Comparison of ENCODE assay signal across 13 cellular contexts in the genomic region with DNA sequence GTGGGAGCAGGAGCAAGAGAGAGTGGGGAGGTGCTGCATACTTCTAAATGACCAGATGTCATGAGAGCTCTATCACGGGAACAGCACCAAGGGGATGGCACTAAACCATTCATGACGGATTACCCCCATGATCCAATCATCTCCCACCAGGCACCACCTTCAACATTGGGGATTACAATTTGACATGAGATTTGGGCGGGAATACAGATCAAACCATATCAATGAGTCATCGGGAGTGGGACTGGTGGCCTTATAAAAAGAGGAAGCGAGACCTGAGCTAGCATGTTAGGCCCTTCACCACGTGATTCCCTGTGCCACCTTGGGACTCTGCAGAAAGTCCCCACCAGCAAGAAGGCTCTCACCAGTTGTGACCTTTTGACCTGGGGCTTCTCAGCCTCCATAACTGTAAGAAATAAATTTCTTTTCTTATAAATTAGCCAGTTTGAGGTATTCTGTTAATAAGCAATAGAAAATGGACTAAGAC. TPM values are rescaled to one million over a fixed set of nuclear protein-coding genes. Genes with fewer than 3 reads are reported as not detected.
DNase-seq lines count a peak whose midpoint lies in the region; ATAC-seq and TF ChIP-seq lines count a peak whose summit lies in the region.
"Had no signal": no experiment of that assay in that cellular context is flagged by ENCODE, and none has a peak within 500 bp of the region (broad histone marks: within the 10 kb centered on the region; RNA-seq: fewer than 3 reads in every experiment).

No MANE protein-coding gene starts in this region.

- H3K9me3 Mint-ChIP-seq in activated naive CD8-positive, alpha-beta T cell treated with anti-CD3 and anti-CD28 coated beads, Interleukin-2, amount 50 U/mL, for 24 hours: no peaks in the 10 kb centered on the region
- no peaks in the 10 kb centered on the region for H3K9me3 Mint-ChIP-seq in activated naive CD8-positive, alpha-beta T cell treated with anti-CD3 and anti-CD28 coated beads for 36 hours
- peaks cover 2 to 16% (median 10%) of the 10 kb centered on the region in 3 donors for H3K9me3 Mint-ChIP-seq in IgD-negative memory B cell

- H2BK5ac ChIP-seq in mesendoderm (ENCODE audit: low read length): no peak overlapping the region

- no peak overlapping the region for H4K5ac ChIP-seq in mesendoderm (ENCODE audit: low read length)

- TF ChIP-seq CTCF in upper lobe of right lung (IDR thresholded peaks at IDR 0.05): no peak
- TF ChIP-seq CTCF in thyroid gland (IDR thresholded peaks at IDR 0.05): no peak

- H3K36me3 ChIP-seq in upper lobe of right lung (no peaks in the 10 kb centered on the region), thyroid gland (no peaks in the 10 kb centered on the region), mesendoderm (ENCODE audit: control insufficient read depth, insufficient read depth, low read length) (no peaks in the 10 kb centered on the region)

- H3K18ac ChIP-seq in mesendoderm (ENCODE audit: low read length): no peak overlapping the region

- no peak overlapping the region for H3K4me2 ChIP-seq in mesendoderm (ENCODE audit: low read length)

- H3K9me3 ChIP-seq in upper lobe of right lung (no peaks in the 10 kb centered on the region), thyroid gland (no peaks in the 10 kb centered on the region)

- H3K79me1 ChIP-seq in mesendoderm (ENCODE audit: low read length): no peaks in the 10 kb centered on the region

- no peak overlapping the region for H3K56ac ChIP-seq in mesendoderm (ENCODE audit: low read length)

- H3K4me1 ChIP-seq in upper lobe of right lung (no peaks in the 10 kb centered on the region), thyroid gland (no peaks in the 10 kb centered on the region), mesendoderm (ENCODE audit: control insufficient read depth, low read depth, low read length) (no peaks in the 10 kb centered on the region)

- no peaks in the 10 kb centered on the region for H3K27me3 ChIP-seq in upper lobe of right lung
- no peaks in the 10 kb centered on the region for H3K27me3 ChIP-seq in thyroid gland
- H3K27me3 ChIP-seq in mesendoderm (ENCODE audit: insufficient read depth, low read length, poor library complexity): no peaks in the 10 kb centered on the region

- no peak for TF ChIP-seq POLR2A in thyroid gland (IDR thresholded peaks at IDR 0.05)

- H3K9ac ChIP-seq in mesendoderm (ENCODE audit: low read length): no peak overlapping the region

- 82 to 89% methylated on average over 6 of the region's 6 CpGs for WGBS in thyroid gland, 2 donors
- WGBS in mesendoderm (ENCODE audit: extremely low coverage, insufficient coverage, low lambda C conversion rate): no CpG with 5 or more reads among the region's 6 CpGs

- peaks cover 11% of the 10 kb centered on the region for H3K27me3 Mint-ChIP-seq in activated naive CD8-positive, alpha-beta T cell treated with anti-CD3 and anti-CD28 coated beads, Interleukin-2, amount 50 U/mL, for 24 hours
- peaks cover 9% of the 10 kb centered on the region for H3K27me3 Mint-ChIP-seq in activated naive CD8-positive, alpha-beta T cell treated with anti-CD3 and anti-CD28 coated beads for 36 hours
- no peaks in the 10 kb centered on the region for H3K27me3 Mint-ChIP-seq in IgD-negative memory B cell

- no peak overlapping the region for H4K8ac ChIP-seq in mesendoderm (ENCODE audit: low read depth, low read length)

- H2BK15ac ChIP-seq in mesendoderm (replicated peaks; ENCODE audit: low read depth): no peak overlapping the region

- no peaks in the 10 kb centered on the region for H3K36me3 Mint-ChIP-seq in activated naive CD8-positive, alpha-beta T cell treated with anti-CD3 and anti-CD28 coated beads, Interleukin-2, amount 50 U/mL, for 24 hours (ENCODE audit: low read depth)
- no peaks in the 10 kb centered on the region for H3K36me3 Mint-ChIP-seq in activated naive CD8-positive, alpha-beta T cell treated with anti-CD3 and anti-CD28 coated beads for 36 hours
- H3K36me3 Mint-ChIP-seq in IgD-negative memory B cell: peaks cover 4% of the 10 kb centered on the region

- H3K23ac ChIP-seq in mesendoderm (ENCODE audit: low read length): no peak overlapping the region

- H3K4me3 ChIP-seq in upper lobe of right lung: no peak overlapping the region
- H3K4me3 ChIP-seq in thyroid gland (replicated peaks in 1 of 3): no peak overlapping the region
- H3K4me3 ChIP-seq in mesendoderm (ENCODE audit: low read length): no peak overlapping the region
- H3K4me3 ChIP-seq: lung had no signal

- no peak overlapping the region for H2BK120ac ChIP-seq in mesendoderm (ENCODE audit: low read depth, low read length)

- H2AK5ac ChIP-seq in mesendoderm (ENCODE audit: low read length): no peak overlapping the region

- ATAC-seq in activated naive CD8-positive, alpha-beta T cell treated with anti-CD3 and anti-CD28 coated beads, Interleukin-2, amount 50 U/mL, for 24 hours: no peak
- ATAC-seq in HG02798 (IDR thresholded peaks at IDR 0.05; ENCODE audit: poor library complexity, unreplicated experiment) (peak; percentile 98), upper lobe of right lung (peak; percentile 42)

- H3K4ac ChIP-seq in mesendoderm (ENCODE audit: low read depth, low read length): no peak overlapping the region

- no peaks in the 10 kb centered on the region for H3K4me1 Mint-ChIP-seq in activated naive CD8-positive, alpha-beta T cell treated with anti-CD3 and anti-CD28 coated beads, Interleukin-2, amount 50 U/mL, for 24 hours
- H3K4me1 Mint-ChIP-seq in activated naive CD8-positive, alpha-beta T cell treated with anti-CD3 and anti-CD28 coated beads for 36 hours: no peaks in the 10 kb centered on the region
- H3K4me1 Mint-ChIP-seq in IgD-negative memory B cell: peaks cover 18 to 33% (median 32%) of the 10 kb centered on the region in 3 donors

- H3K79me2 ChIP-seq in mesendoderm (ENCODE audit: control insufficient read depth, insufficient read depth, low read length): no peaks in the 10 kb centered on the region

- peak; percentile 4 for DNase-seq in activated naive CD8-positive, alpha-beta T cell treated with anti-CD3 and anti-CD28 coated beads, Interleukin-2, amount 50 U/mL, for 24 hours
- DNase-seq in activated naive CD8-positive, alpha-beta T cell treated with anti-CD3 and anti-CD28 coated beads for 36 hours: no peak
- DNase-seq in upper lobe of right lung (no peak), SK-N-DZ (ENCODE audit: low spot score) (no peak), thyroid gland (no peak), mesendoderm (no peak)
- DNase-seq: NCI-H187 treated with DMSO at 0.1 percent for 48 hours, T-helper 9 cell had no signal

- intact Hi-C loops in upper lobe of right lung (cut with DNase I) (no loop called here), thyroid gland (cut with DNase I) (no loop called here)

- H3K4me3 Mint-ChIP-seq in activated naive CD8-positive, alpha-beta T cell treated with anti-CD3 and anti-CD28 coated beads, Interleukin-2, amount 50 U/mL, for 24 hours: no peak overlapping the region
- H3K4me3 Mint-ChIP-seq in activated naive CD8-positive, alpha-beta T cell treated with anti-CD3 and anti-CD28 coated beads for 36 hours: no peak overlapping the region
- H3K4me3 Mint-ChIP-seq in IgD-negative memory B cell: peak overlapping the region in 3 of 4 donors; percentile 5 to 68 (median 59)

- no peak overlapping the region for H3K27ac Mint-ChIP-seq in activated naive CD8-positive, alpha-beta T cell treated with anti-CD3 and anti-CD28 coated beads, Interleukin-2, amount 50 U/mL, for 24 hours
- no peak overlapping the region for H3K27ac Mint-ChIP-seq in activated naive CD8-positive, alpha-beta T cell treated with anti-CD3 and anti-CD28 coated beads for 36 hours
- peak overlapping the region; percentile 36 to 98 (median 97) for H3K27ac Mint-ChIP-seq in IgD-negative memory B cell

- H3K27ac ChIP-seq in upper lobe of right lung (no peak overlapping the region), thyroid gland (no peak overlapping the region), mesendoderm (ENCODE audit: low read depth, low read length) (no peak overlapping the region)

RNA-seq across cellular contexts. Expression of gene COX8C, which starts 28.7 kb away (rescaled TPM):
- total RNA-seq in activated naive CD8-positive, alpha-beta T cell treated with anti-CD3 and anti-CD28 coated beads for 36 hours: not detected
- polyA plus RNA-seq in IgD-negative memory B cell: not detected
- total RNA-seq in upper lobe of right lung (not detected), thyroid gland (not detected)
- polyA plus RNA-seq in SK-N-DZ (2014; cell fraction: cytosol; rRNA removed): not detected in 2 replicates
- polyA plus RNA-seq in SK-N-DZ (2014; cell fraction: nucleus; rRNA removed): not detected in 2 replicates
- not detected for polyA plus RNA-seq in mesendoderm (2013, experiment 1 of 2)
- polyA plus RNA-seq in mesendoderm (2013, experiment 2 of 2): not detected
- total RNA-seq: H1, lung had no signal
- polyA plus RNA-seq: fibroblast of lung, H1, lung had no signal

RNA-seq across cellular contexts. Expression of gene BTBD7, which starts 42.9 kb away (rescaled TPM):
- total RNA-seq in activated naive CD8-positive, alpha-beta T cell treated with anti-CD3 and anti-CD28 coated beads for 36 hours: 10 to 100 TPM; 14.3 to 14.9 TPM
- 16.1 TPM for polyA plus RNA-seq in IgD-negative memory B cell
- total RNA-seq in upper lobe of right lung (38.2 TPM), thyroid gland (10 to 100 TPM; 40.6 to 49.7 (median 43.9) TPM)
- 6.2 and 6.3 TPM in 2 replicates for polyA plus RNA-seq in SK-N-DZ (2014; cell fraction: cytosol; rRNA removed)
- 4.2 and 8.3 TPM in 2 replicates for polyA plus RNA-seq in SK-N-DZ (2014; cell fraction: nucleus; rRNA removed)
- 21.2 TPM for polyA plus RNA-seq in mesendoderm (2013, experiment 1 of 2)
- polyA plus RNA-seq in mesendoderm (2013, experiment 2 of 2): 21.0 TPM

RNA-seq across cellular contexts. Expression of gene UNC79, which starts 55.0 kb away (rescaled TPM):
- total RNA-seq in activated naive CD8-positive, alpha-beta T cell treated with anti-CD3 and anti-CD28 coated beads for 36 hours: under 1 TPM in 1 of 2 experiments, not detected in 1; 0.04 TPM
- polyA plus RNA-seq in IgD-negative memory B cell: not detected
- total RNA-seq in upper lobe of right lung (0.09 TPM), thyroid gland (under 1 TPM; 0.08 to 0.29 (median 0.12) TPM)
- polyA plus RNA-seq in SK-N-DZ (2014; cell fraction: cytosol; rRNA removed): 2.8 and 3.1 TPM in 2 replicates
- polyA plus RNA-seq in SK-N-DZ (2014; cell fraction: nucleus; rRNA removed): 4.5 and 6.0 TPM in 2 replicates
- 0.56 TPM for polyA plus RNA-seq in mesendoderm (2013, experiment 1 of 2)
- polyA plus RNA-seq in mesendoderm (2013, experiment 2 of 2): 0.56 TPM

Comparison
In these comparisons a context has a peak if more than half of its experiments do, and no peak if none do; other contexts are left out.
1. H3K27ac Mint-ChIP-seq: peak in IgD-negative memory B cell (3 of 3); none in activated naive CD8-positive, alpha-beta T cell treated with anti-CD3 and anti-CD28 coated beads, Interleukin-2, amount 50 U/mL, for 24 hours (single experiment) and activated naive CD8-positive, alpha-beta T cell treated with anti-CD3 and anti-CD28 coated beads for 36 hours (single experiment).
2. H3K4me3 Mint-ChIP-seq: peak in IgD-negative memory B cell (3 of 4); none in activated naive CD8-positive, alpha-beta T cell treated with anti-CD3 and anti-CD28 coated beads, Interleukin-2, amount 50 U/mL, for 24 hours (single experiment) and activated naive CD8-positive, alpha-beta T cell treated with anti-CD3 and anti-CD28 coated beads for 36 hours (single experiment).